Comparison of ENCODE assay signal across 2 cellular contexts in genomic region chr18:4282954-4283353, GRCh38.
TF ChIP-seq lines count a peak whose summit lies in the region.

No MANE protein-coding gene starts in this region.

TF ChIP-seq in GM12878, 131 proteins besides CTCF, POLR2A, EP300 and RAD21:
- TF ChIP-seq IRF3 (IDR thresholded peaks at IDR 0.05) = no peak
- TF ChIP-seq ZNF24 (IDR thresholded peaks at IDR 0.05) = peak; percentile 90

TF ChIP-seq in neural cell, 6 proteins besides CTCF, POLR2A, EP300 and RAD21:
- TF ChIP-seq TAF1 (IDR thresholded peaks at IDR 0.05; ENCODE audit: low read depth) = no peak
- TF ChIP-seq SMC3 (conservative IDR thresholded peaks at IDR 0.05; ENCODE audit: poor library complexity) = no peak
- no peak for TF ChIP-seq POLR2AphosphoS5 (IDR thresholded peaks at IDR 0.05)
- no peak for TF ChIP-seq REST (IDR thresholded peaks at IDR 0.05; ENCODE audit: borderline replicate concordance)
- TF ChIP-seq MXI1 (conservative IDR thresholded peaks at IDR 0.05; ENCODE audit: poor library complexity, severe bottlenecking) = no peak
- no peak for TF ChIP-seq EZH2 (IDR thresholded peaks at IDR 0.05; ENCODE audit: borderline replicate concordance, insufficient read depth, low read length, poor library complexity, severe bottlenecking)
